Comparison of ENCODE assay signal across 8 cellular contexts in genomic region chr9:129110740-129111142, GRCh38. TPM values are rescaled to one million over a fixed set of nuclear protein-coding genes. Genes with fewer than 3 reads are reported as not detected.
A peak's percentile ranks its signal among the peaks of the same experiment; 100 is the strongest.
DNase-seq lines count a peak whose midpoint lies in the region; ATAC-seq lines count a peak whose summit lies in the region.

TSS of gene CRAT (minus strand) at chr9:129110793. CDS start at chr9:129110509, 284 bp downstream.

- H3K4me2 ChIP-seq in BLaER1, result peak within 1 kb of the TSS; percentile 98

- peak within 1 kb of the TSS; percentile 92 for H3K9ac ChIP-seq in BLaER1

- DNase-seq in NCI-H69 (lab: John Stamatoyannopoulos, UW) (peak; percentile 97), cortex of kidney (lab: John Stamatoyannopoulos, UW) (peak; percentile 90), left lobe of liver (ENCODE audit: low spot score) (peak; percentile 98)
- peak; percentile 97 for DNase-seq in activated CD4-positive, alpha-beta T cell treated with anti-CD3 and anti-CD28 coated beads, Interleukin-2, amount 50 U/mL, for 1 hour
- DNase-seq in stimulated activated CD4-positive, alpha-beta T cell treated with anti-CD3 and anti-CD28 coated beads, Interleukin-1b, Interleukin-23, amount 100 ng/mL, for 48 hours, result peak; percentile 96

- H3K27ac ChIP-seq in BLaER1, result peak within 1 kb of the TSS; percentile 92

- no peaks in the 10 kb centered on the region for H3K27me3 ChIP-seq in BLaER1

- H3K4me1 ChIP-seq in BLaER1, result peaks cover 51% of the 10 kb centered on the region

- peaks cover 20% of the 10 kb centered on the region for H3K36me3 ChIP-seq in BLaER1

- no peaks in the 10 kb centered on the region for H3K9me3 ChIP-seq in BLaER1

- H3K4me3 ChIP-seq in BLaER1, result peak within 1 kb of the TSS; percentile 90

- ATAC-seq in GM19328 (IDR thresholded peaks at IDR 0.05; ENCODE audit: unreplicated experiment), result peak; percentile 62
- peak; percentile 60 for ATAC-seq in HG03460 (IDR thresholded peaks at IDR 0.05; ENCODE audit: unreplicated experiment)
- peak; percentile 83 for ATAC-seq in left lobe of liver

- peaks cover 24% of the 10 kb centered on the region for H4K20me1 ChIP-seq in BLaER1

RNA-seq across cellular contexts. Expression of gene CRAT, which starts in this region (rescaled TPM):
- 105 TPM for total RNA-seq in left lobe of liver

Comparison
In these comparisons a context has a peak if more than half of its experiments do, and no peak if none do; other contexts are left out.
1. Peak in every context shown above with its lines: DNase-seq, ATAC-seq, H3K4me3 ChIP-seq and H3K27ac ChIP-seq.